1 cellular context compared by ENCODE assay signal in the genomic region with DNA sequence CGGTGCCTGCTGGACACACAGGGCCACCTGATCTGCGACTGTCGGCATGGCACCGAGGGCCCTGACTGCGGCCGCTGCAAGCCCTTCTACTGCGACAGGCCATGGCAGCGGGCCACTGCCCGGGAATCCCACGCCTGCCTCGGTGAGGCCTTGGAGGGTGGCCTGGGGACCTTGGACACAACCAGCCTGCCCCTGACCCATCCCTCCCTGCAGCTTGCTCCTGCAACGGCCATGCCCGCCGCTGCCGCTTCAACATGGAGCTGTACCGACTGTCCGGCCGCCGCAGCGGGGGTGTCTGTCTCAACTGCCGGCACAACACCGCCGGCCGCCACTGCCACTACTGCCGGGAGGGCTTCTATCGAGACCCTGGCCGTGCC.
TF ChIP-seq lines count a peak whose summit lies in the region.

No MANE protein-coding gene starts in this region.

TF ChIP-seq in HepG2, 621 proteins besides CTCF, POLR2A, EP300 and RAD21 (continued from another document):
- no peak for TF ChIP-seq ARID2 (CRISPR knock-in tag; IDR thresholded peaks at IDR 0.05; ENCODE audit: borderline replicate concordance)
- TF ChIP-seq SRY (CRISPR knock-in tag; IDR thresholded peaks at IDR 0.05), result no peak
- no peak for TF ChIP-seq GABPB1 (CRISPR knock-in tag; IDR thresholded peaks at IDR 0.05)
- TF ChIP-seq, protein P1, sequence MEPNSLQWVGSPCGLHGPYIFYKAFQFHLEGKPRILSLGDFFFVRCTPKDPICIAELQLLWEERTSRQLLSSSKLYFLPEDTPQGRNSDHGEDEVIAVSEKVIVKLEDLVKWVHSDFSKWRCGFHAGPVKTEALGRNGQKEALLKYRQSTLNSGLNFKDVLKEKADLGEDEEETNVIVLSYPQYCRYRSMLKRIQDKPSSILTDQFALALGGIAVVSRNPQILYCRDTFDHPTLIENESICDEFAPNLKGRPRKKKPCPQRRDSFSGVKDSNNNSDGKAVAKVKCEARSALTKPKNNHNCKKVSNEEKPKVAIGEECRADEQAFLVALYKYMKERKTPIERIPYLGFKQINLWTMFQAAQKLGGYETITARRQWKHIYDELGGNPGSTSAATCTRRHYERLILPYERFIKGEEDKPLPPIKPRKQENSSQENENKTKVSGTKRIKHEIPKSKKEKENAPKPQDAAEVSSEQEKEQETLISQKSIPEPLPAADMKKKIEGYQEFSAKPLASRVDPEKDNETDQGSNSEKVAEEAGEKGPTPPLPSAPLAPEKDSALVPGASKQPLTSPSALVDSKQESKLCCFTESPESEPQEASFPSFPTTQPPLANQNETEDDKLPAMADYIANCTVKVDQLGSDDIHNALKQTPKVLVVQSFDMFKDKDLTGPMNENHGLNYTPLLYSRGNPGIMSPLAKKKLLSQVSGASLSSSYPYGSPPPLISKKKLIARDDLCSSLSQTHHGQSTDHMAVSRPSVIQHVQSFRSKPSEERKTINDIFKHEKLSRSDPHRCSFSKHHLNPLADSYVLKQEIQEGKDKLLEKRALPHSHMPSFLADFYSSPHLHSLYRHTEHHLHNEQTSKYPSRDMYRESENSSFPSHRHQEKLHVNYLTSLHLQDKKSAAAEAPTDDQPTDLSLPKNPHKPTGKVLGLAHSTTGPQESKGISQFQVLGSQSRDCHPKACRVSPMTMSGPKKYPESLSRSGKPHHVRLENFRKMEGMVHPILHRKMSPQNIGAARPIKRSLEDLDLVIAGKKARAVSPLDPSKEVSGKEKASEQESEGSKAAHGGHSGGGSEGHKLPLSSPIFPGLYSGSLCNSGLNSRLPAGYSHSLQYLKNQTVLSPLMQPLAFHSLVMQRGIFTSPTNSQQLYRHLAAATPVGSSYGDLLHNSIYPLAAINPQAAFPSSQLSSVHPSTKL (CRISPR knock-in tag; IDR thresholded peaks at IDR 0.05), result no peak
- no peak for TF ChIP-seq ELF1 (CRISPR knock-in tag; IDR thresholded peaks at IDR 0.05)
- TF ChIP-seq ZNF235 (CRISPR knock-in tag; IDR thresholded peaks at IDR 0.05; ENCODE audit: borderline replicate concordance), result 0 out of 2 replicates have a peak, but pooled peaks have one; percentile 43
- no peak for TF ChIP-seq ZBTB38 (CRISPR knock-in tag; IDR thresholded peaks at IDR 0.05)
- TF ChIP-seq ZNF550 (CRISPR knock-in tag; IDR thresholded peaks at IDR 0.05; ENCODE audit: borderline replicate concordance), result 0 out of 2 replicates have a peak, but pooled peaks have one; percentile 18
